13 cellular contexts compared by ENCODE assay signal in genomic region chr13:51282923-51283322, GRCh38. TPM values are rescaled to one million over a fixed set of nuclear protein-coding genes. Genes with fewer than 3 reads are reported as not detected.
DNase-seq lines count a peak whose midpoint lies in the region; ATAC-seq and TF ChIP-seq lines count a peak whose summit lies in the region.
"Not testable (repeated sequence)": the region's sequence is repeated elsewhere in the genome, so short reads cannot be mapped to it uniquely, and the experiment has no call there.
"Had no signal": no experiment of that assay in that cellular context is flagged by ENCODE, and none has a peak within 500 bp of the region (broad histone marks: within the 10 kb centered on the region; RNA-seq: fewer than 3 reads in every experiment).

No MANE protein-coding gene starts in this region.

- DNase-seq in GM23248 (peak; percentile 14), renal cortical epithelial cell (ENCODE audit: low read depth) (peak; percentile 12)
- not testable (repeated sequence) for DNase-seq in WTC11 (ENCODE audit: low spot score); left ventricle myocardium inferior

- not testable (repeated sequence) for H3K27ac Mint-ChIP-seq in WTC11; activated T-helper 17 cell treated with anti-CD3 and anti-CD28 coated beads, Interleukin-2, amount 50 U/mL, for 72 hours

- not testable (repeated sequence) for TF ChIP-seq CTCF in HEK293 (tag by site-specific recombination; IDR thresholded peaks at IDR 0.05); WTC11 (IDR thresholded peaks at IDR 0.05); left ventricle myocardium inferior (IDR thresholded peaks at IDR 0.05; ENCODE audit: borderline replicate concordance)

- H2AFZ ChIP-seq in GM23248, result not testable (repeated sequence)

- ATAC-seq in WTC11, result not testable (repeated sequence)
- ATAC-seq in activated T-helper 17 cell treated with anti-CD3 and anti-CD28 coated beads, Interleukin-2, amount 50 U/mL, for 72 hours (replicated peaks), result peak; percentile 31

- H4K20me1 ChIP-seq in GM23248 (ENCODE audit: insufficient read depth), result not testable (repeated sequence)

- in situ Hi-C loops in GM23248 (cut with MboI), result loop anchor here (10.0 kb wide), 1 partner anchor 128 kb away; no protein-coding TSS in a partner anchor

- POLR2A ChIA-PET in HEK293 (lab: Yijun Ruan, JAX), result not testable (repeated sequence)
- POLR2A ChIA-PET in WTC11 (lab: Charles Lee), result interaction anchor here (0.7 kb wide), 2 partner anchors 108 to 986 kb away, joined by 3 read pairs; no protein-coding TSS in a partner anchor

- not testable (repeated sequence) for H3K9me3 Mint-ChIP-seq in WTC11; activated T-helper 17 cell treated with anti-CD3 and anti-CD28 coated beads, Interleukin-2, amount 50 U/mL, for 72 hours

- H3K9me3 ChIP-seq in GM23248 (ENCODE audit: low read depth); HEK293 (ENCODE audit: control insufficient read depth, insufficient read depth, low read depth, low read length); left ventricle myocardium inferior (replicated peaks): not testable (repeated sequence)

- H3K9me2 ChIP-seq in GM23248 (ENCODE audit: insufficient read depth), result not testable (repeated sequence)

- CTCF ChIA-PET in HEK293 (lab: Yijun Ruan, JAX) (interaction anchor here (0.7 kb wide), 1 partner anchor 16 kb away, joined by 3 read pairs; no protein-coding TSS in a partner anchor), WTC11 (lab: Charles Lee) (interaction anchor here (0.7 to 2.0 kb wide), 7 partner anchors 21 to 515 kb away, joined by 3 to 6 read pairs (median 3); no protein-coding TSS in a partner anchor)

- peaks cover 71% of the 10 kb centered on the region for H3K4me1 Mint-ChIP-seq in WTC11
- not testable (repeated sequence) for H3K4me1 Mint-ChIP-seq in activated T-helper 17 cell treated with anti-CD3 and anti-CD28 coated beads, Interleukin-2, amount 50 U/mL, for 72 hours

- 77 to 82% methylated on average over 5 of the region's 5 CpGs for WGBS in GM23248 (ENCODE audit: low coverage in 1 of 2, low lambda C conversion rate in 2 of 2, missing lambda C conversion rate in 2 of 2), 2 experiments

- H3K4me3 Mint-ChIP-seq in WTC11; activated T-helper 17 cell treated with anti-CD3 and anti-CD28 coated beads, Interleukin-2, amount 50 U/mL, for 72 hours: not testable (repeated sequence)

- not testable (repeated sequence) for H3K4me3 ChIP-seq in GM23248; HEK293 (ENCODE audit: low read depth, low read length); left ventricle myocardium inferior

- peaks cover 35% of the 10 kb centered on the region for H3K36me3 Mint-ChIP-seq in WTC11
- not testable (repeated sequence) for H3K36me3 Mint-ChIP-seq in activated T-helper 17 cell treated with anti-CD3 and anti-CD28 coated beads, Interleukin-2, amount 50 U/mL, for 72 hours (ENCODE audit: low read depth)

- H3K4me1 ChIP-seq in GM23248 (ENCODE audit: insufficient read depth); HEK293 (ENCODE audit: control insufficient read depth, insufficient read depth, low read length): not testable (repeated sequence)
- peaks cover 48% of the 10 kb centered on the region for H3K4me1 ChIP-seq in left ventricle myocardium inferior

- H3K27me3 Mint-ChIP-seq in WTC11 (ENCODE audit: low read depth); activated T-helper 17 cell treated with anti-CD3 and anti-CD28 coated beads, Interleukin-2, amount 50 U/mL, for 72 hours: not testable (repeated sequence)

- H3F3A ChIP-seq in GM23248 (ENCODE audit: insufficient read depth), result not testable (repeated sequence)

- not testable (repeated sequence) for H3K27ac ChIP-seq in GM23248; HEK293 (ENCODE audit: extremely low read depth, low read depth, low read length)
- peak overlapping the region; percentile 66 for H3K27ac ChIP-seq in left ventricle myocardium inferior (replicated peaks)

- intact Hi-C loops in left ventricle myocardium inferior (cut with micrococcal nuclease), result loop anchor here (10.0 kb wide), 1 partner anchor 58 kb away; the partner anchor contains the start of gene FAM124A

- H3K36me3 ChIP-seq in GM23248 (ENCODE audit: low read depth); HEK293 (ENCODE audit: control insufficient read depth in 2 of 2, insufficient read depth in 1 of 2, low read length in 2 of 2); left ventricle myocardium inferior: not testable (repeated sequence)

- not testable (repeated sequence) for H3K9ac ChIP-seq in GM23248

- H3K27me3 ChIP-seq in GM23248 (replicated peaks; ENCODE audit: insufficient read depth), result peaks cover 26% of the 10 kb centered on the region
- H3K27me3 ChIP-seq in left ventricle myocardium inferior (ENCODE audit: low read depth), result not testable (repeated sequence)

- not testable (repeated sequence) for H3K79me2 ChIP-seq in GM23248 (ENCODE audit: insufficient read depth)

- H3K4me2 ChIP-seq in GM23248 (ENCODE audit: unreplicated experiment), result not testable (repeated sequence)

TF ChIP-seq in HEK293, 187 proteins besides CTCF, POLR2A, EP300 and RAD21:
- peak; percentile 78 for TF ChIP-seq ZNF121 (tag by site-specific recombination; IDR thresholded peaks at IDR 0.05)

TF ChIP-seq in WTC11, 78 proteins besides CTCF, POLR2A, EP300 and RAD21:
- peak; percentile 92 for TF ChIP-seq ZNF121 (CRISPR knock-in tag; IDR thresholded peaks at IDR 0.05)
TF ChIP-seq in WTC11: peak in this region for 1; not testable (repeated sequence) for 77.

RNA-seq across cellular contexts. Expression of gene SERPINE3, which starts 56.6 kb away (rescaled TPM):
- total RNA-seq in GM23248 (2014; rRNA removed; shearing (Covaris generic)), result not detected in 2 replicates
- 0.21 TPM in 1 of 2 replicates, not detected in the other for polyA plus RNA-seq in GM23248 (2016; fragmentation: Nextera tagmentation; extraction: Ambion mirVana)
- total RNA-seq in WTC11 (2021), result 0.16 to 0.64 TPM (median 0.59 TPM) in 3 replicates
- total RNA-seq in activated T-helper 17 cell treated with anti-CD3 and anti-CD28 coated beads, Interleukin-2, amount 50 U/mL, for 72 hours, result not detected
- total RNA-seq in left ventricle myocardium inferior, result not detected
- not detected in 2 replicates for total RNA-seq in renal cortical epithelial cell
- total RNA-seq: A673; CD4-positive, alpha-beta memory T cell; CD4-positive, CD25-positive, alpha-beta regulatory T cell; CD8-positive, alpha-beta memory T cell; Daoy had no signal
- polyA plus RNA-seq: AG04450; CD14-positive monocyte; CD4-positive, alpha-beta memory T cell; CD4-positive, CD25-positive, alpha-beta regulatory T cell; CD8-positive, alpha-beta memory T cell had no signal
